ENCODE assay signal across 12 cellular contexts in the genomic region with DNA sequence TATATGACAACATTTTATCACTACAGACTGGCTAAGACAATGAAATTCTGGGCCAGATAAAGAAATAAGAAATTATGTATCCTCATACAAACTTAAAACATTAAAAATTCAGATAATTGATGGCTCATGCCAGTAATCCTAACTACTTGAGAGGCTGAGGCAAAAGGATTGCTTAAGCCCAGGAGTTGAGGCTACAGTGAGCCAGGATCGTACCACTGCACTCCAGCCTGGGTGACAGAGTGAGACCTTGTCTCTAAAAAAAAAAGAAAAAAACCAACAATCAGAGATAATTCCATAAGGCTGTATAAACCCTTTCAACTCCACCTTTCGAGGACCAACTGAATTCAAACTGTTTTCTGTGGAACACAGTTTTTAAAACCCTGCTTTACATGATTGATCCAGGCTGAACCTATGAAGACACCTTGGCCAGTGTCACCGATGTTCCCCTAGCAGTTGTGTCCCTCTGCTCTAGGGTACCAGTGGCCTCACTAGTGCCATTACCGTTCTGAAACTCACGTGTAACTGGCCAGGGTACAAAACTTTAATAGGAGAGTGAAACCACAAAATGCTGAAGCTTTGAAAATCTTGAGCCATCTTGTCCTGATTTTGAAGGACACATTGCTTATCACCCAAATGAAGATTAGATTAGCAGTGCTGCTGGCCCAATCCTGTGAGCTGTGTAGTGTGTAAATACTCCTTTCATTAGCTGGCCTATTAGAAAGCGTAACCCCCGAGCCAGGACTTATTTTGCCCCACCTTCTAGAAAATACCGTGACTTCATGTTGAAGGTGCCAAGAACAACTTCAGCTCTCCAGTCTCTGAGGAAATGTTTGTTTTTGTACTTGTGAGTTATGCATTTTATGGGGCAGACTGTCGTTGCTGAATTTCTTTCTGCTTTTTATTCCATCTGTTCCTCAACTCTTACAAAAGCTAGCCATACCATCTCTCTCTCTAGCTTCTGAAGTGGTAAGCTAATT.
DNase-seq lines count a peak whose midpoint lies in the region; ATAC-seq, FAIRE-seq and TF ChIP-seq lines count a peak whose summit lies in the region.
"Had no signal": no experiment of that assay in that cellular context is flagged by ENCODE, and none has a peak within 500 bp of the region (broad histone marks: within the 10 kb centered on the region; RNA-seq: fewer than 3 reads in every experiment).

No MANE protein-coding gene starts in this region.

- H3K27me3 ChIP-seq in endothelial cell of umbilical vein (ENCODE audit: control insufficient read depth in 2 of 2, insufficient read depth in 2 of 2, low read length in 2 of 2) (no peaks in the 10 kb centered on the region), tibial artery (no peaks in the 10 kb centered on the region)

- H3K4me2 ChIP-seq in endothelial cell of umbilical vein (ENCODE audit: insufficient read depth, low read length) = peak overlapping the region; percentile 67

- no peaks in the 10 kb centered on the region for H4K20me1 ChIP-seq in endothelial cell of umbilical vein (replicated peaks; ENCODE audit: control insufficient read depth, extremely low read depth, insufficient read depth, low read length)

- H3K9me3 ChIP-seq in endothelial cell of umbilical vein (replicated peaks; ENCODE audit: control insufficient read depth, insufficient read depth, low read length) (no peaks in the 10 kb centered on the region), tibial artery (no peaks in the 10 kb centered on the region)

- no peaks in the 10 kb centered on the region for H3K4me1 Mint-ChIP-seq in immature natural killer cell

- no TSS peak for BruUV-seq in endothelial cell of umbilical vein (replicated peaks; lab: Mats Ljungman, UMichigan)

- H3K36me3 ChIP-seq in endothelial cell of umbilical vein (ENCODE audit: control insufficient read depth in 2 of 2, extremely low read depth in 1 of 2, insufficient read depth in 2 of 2, low read length in 2 of 2) = no peaks in the 10 kb centered on the region
- no peaks in the 10 kb centered on the region for H3K36me3 ChIP-seq in tibial artery

- H3K4me3 Mint-ChIP-seq in immature natural killer cell = no peak overlapping the region
- H3K4me3 Mint-ChIP-seq: activated CD4-positive, alpha-beta T cell treated with anti-CD3 and anti-CD28 coated beads, Interleukin-2, amount 10 ng/mL, durations not matched to agents 24 days and 14 days; activated naive CD8-positive, alpha-beta T cell had no signal

- peaks cover 39% of the 10 kb centered on the region for H3K4me1 ChIP-seq in endothelial cell of umbilical vein (ENCODE audit: control insufficient read depth, extremely low read depth, insufficient read depth, low read length)
- peaks cover 0 to 49% (median 15%) of the 10 kb centered on the region in 4 donors for H3K4me1 ChIP-seq in tibial artery

- no peak for ATAC-seq in GM21360 (IDR thresholded peaks at IDR 0.05; ENCODE audit: unreplicated experiment)

- H3K27ac Mint-ChIP-seq in immature natural killer cell = no peak overlapping the region
- H3K27ac Mint-ChIP-seq: activated CD4-positive, alpha-beta T cell treated with anti-CD3 and anti-CD28 coated beads, Interleukin-2, amount 10 ng/mL, durations not matched to agents 24 days and 14 days; activated naive CD8-positive, alpha-beta T cell had no signal

- TF ChIP-seq CTCF in endothelial cell of umbilical vein (IDR thresholded peaks at IDR 0.05; ENCODE audit: extremely low read depth in 1 of 2, insufficient read depth in 1 of 2, low read depth in 1 of 2, low read length in 2 of 2) (no peak), tibial artery (IDR thresholded peaks at IDR 0.05) (no peak)

- TF ChIP-seq POLR2A in endothelial cell of umbilical vein (IDR thresholded peaks at IDR 0.05; ENCODE audit: low read depth, low read length) = no peak

- peak; percentile 93 for FAIRE-seq in endothelial cell of umbilical vein (lab: Jason Lieb, UNC)

- dilution Hi-C loops in endothelial cell of umbilical vein (cut with MboI; ENCODE audit: extremely low pct_ligation_motif_present, low sequenced_read_pairs) = no loop called here

- intact Hi-C loops in endothelial cell of umbilical vein (cut with micrococcal nuclease) (loop anchor here (5.0 kb wide), 1 partner anchor 370 kb away; a partner anchor contains a TSS), tibial artery (cut with DNase I; ENCODE audit: low total_unique reads) (no loop called here)

- CTCF ChIA-PET in endothelial cell of umbilical vein (lab: Charles Lee) = interaction anchor here (0.8 to 3.0 kb wide), 13 partner anchors 13 to 135 kb away, joined by 3 to 20 read pairs (median 4); no protein-coding TSS in a partner anchor

- H3K27me3 Mint-ChIP-seq in immature natural killer cell (ENCODE audit: low read depth in 3 of 3) = peaks cover 0 to 3% (median 2%) of the 10 kb centered on the region in 3 donors

- peak overlapping the region; percentile 55 for H3K9ac ChIP-seq in endothelial cell of umbilical vein (replicated peaks; ENCODE audit: extremely low read depth, insufficient read depth, low read length)

- DNase-seq in NCI-H460 (ENCODE audit: extremely low read depth, low read depth) (peak; percentile 30), endothelial cell of umbilical vein (ENCODE audit: low read depth, low spot score) (peak; percentile 95), lung microvascular endothelial cell (ENCODE audit: low read depth in 2 of 2) (peak; percentile 83), tibial artery (peak; percentile 72 to 76), NCI-H1930 (lab: John Stamatoyannopoulos, UW) (no peak), SKM-1 (lab: John Stamatoyannopoulos, UW; ENCODE audit: unreplicated experiment) (no peak), immature natural killer cell (no peak)
- DNase-seq: activated CD4-positive, alpha-beta T cell treated with anti-CD3 and anti-CD28 coated beads, Interleukin-2, amount 10 ng/mL, durations not matched to agents 24 days and 14 days; NCI-H1694 treated with DMSO at 0.1 percent for 48 hours had no signal

- POLR2A ChIA-PET in endothelial cell of umbilical vein (lab: Charles Lee) = no interaction called here

- H3K36me3 Mint-ChIP-seq in immature natural killer cell = no peaks in the 10 kb centered on the region
- H3K36me3 Mint-ChIP-seq: activated naive CD8-positive, alpha-beta T cell had no signal

- H2AFZ ChIP-seq in endothelial cell of umbilical vein (ENCODE audit: low read depth, low read length) = peak overlapping the region; percentile 22

- no peaks in the 10 kb centered on the region for H3K9me1 ChIP-seq in endothelial cell of umbilical vein (replicated peaks; ENCODE audit: control insufficient read depth, extremely low read depth, insufficient read depth, low read length)

- H3K4me3 ChIP-seq in endothelial cell of umbilical vein (replicated peaks in 1 of 3; ENCODE audit: insufficient read depth in 1 of 3, low read depth in 1 of 3, low read length in 3 of 3) (peak overlapping the region in 2 of 3 experiments; percentile 42 to 49), tibial artery (peak overlapping the region; percentile 26 to 30)

- no peaks in the 10 kb centered on the region for H3K9me3 Mint-ChIP-seq in immature natural killer cell
- H3K9me3 Mint-ChIP-seq: activated CD4-positive, alpha-beta T cell treated with anti-CD3 and anti-CD28 coated beads, Interleukin-2, amount 10 ng/mL, durations not matched to agents 24 days and 14 days had no signal

- H3K79me2 ChIP-seq in endothelial cell of umbilical vein (ENCODE audit: control insufficient read depth, insufficient read depth, low read length) = no peaks in the 10 kb centered on the region

- H3K27ac ChIP-seq in endothelial cell of umbilical vein (ENCODE audit: insufficient read depth, low read depth, low read length) = peak overlapping the region; percentile 60
- H3K27ac ChIP-seq in tibial artery = peak overlapping the region; percentile 58 to 71
- H3K27ac ChIP-seq: RWPE1 had no signal

TF ChIP-seq in endothelial cell of umbilical vein, 7 proteins besides CTCF, POLR2A, EP300 and RAD21:
- TF ChIP-seq POLR2AphosphoS5 (IDR thresholded peaks at IDR 0.05; ENCODE audit: insufficient read depth, low read depth, low read length) = peak; percentile 33
- TF ChIP-seq MYC (IDR thresholded peaks at IDR 0.05; ENCODE audit: low read depth, low read length) = no peak

Comparison
In these comparisons a context has a peak if more than half of its experiments do, and no peak if none do; other contexts are left out.
1. DNase-seq: peak in NCI-H460 (single experiment), endothelial cell of umbilical vein (single experiment), lung microvascular endothelial cell (2 of 2) and tibial artery (2 of 2); none in NCI-H1930 (0 of 2), SKM-1 (single experiment) and immature natural killer cell (0 of 3).